In the genomic region with DNA sequence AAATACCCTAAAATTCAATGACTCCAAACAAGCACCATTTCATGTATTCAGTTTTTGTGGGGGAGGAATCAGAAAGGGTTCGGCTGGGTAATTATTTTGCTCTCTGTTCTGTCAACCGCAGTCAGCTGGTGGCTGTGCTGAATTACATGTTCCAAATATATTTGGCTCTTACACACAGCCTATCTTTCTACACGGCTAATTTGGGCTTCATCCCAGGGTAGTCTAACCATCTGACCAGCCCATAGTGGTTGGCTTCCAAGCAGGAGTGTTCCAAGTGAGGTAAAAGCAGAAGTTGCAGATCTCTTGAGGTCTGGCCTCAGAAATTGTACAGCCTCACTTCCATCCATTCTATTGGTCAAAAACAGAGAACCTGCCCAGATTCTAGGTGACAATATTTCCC, we compare ENCODE assay signal across 30 cellular contexts.
DNase-seq lines count a peak whose midpoint lies in the region; ATAC-seq and TF ChIP-seq lines count a peak whose summit lies in the region.
"Had no signal": no experiment of that assay in that cellular context is flagged by ENCODE, and none has a peak within 500 bp of the region (broad histone marks: within the 10 kb centered on the region; RNA-seq: fewer than 3 reads in every experiment).

No MANE protein-coding gene starts in this region.

- no peaks in the 10 kb centered on the region for H3K4me1 Mint-ChIP-seq in neural progenitor cell
- no peaks in the 10 kb centered on the region for H3K4me1 Mint-ChIP-seq in activated T-cell treated with anti-CD3 and anti-CD28 coated beads, Interleukin-2, amount 50 U/mL, for 24 hours (ENCODE audit: low read depth)
- H3K4me1 Mint-ChIP-seq: CD4-positive, CD25-positive, alpha-beta regulatory T cell had no signal

- peak; percentile 99 for ATAC-seq in Right ventricle myocardium superior (ENCODE audit: poor library complexity)
- no peak for ATAC-seq in HG02623 (IDR thresholded peaks at IDR 0.05; ENCODE audit: unreplicated experiment)
- ATAC-seq in HG03432 (IDR thresholded peaks at IDR 0.05; ENCODE audit: unreplicated experiment) = no peak
- ATAC-seq: activated naive CD4-positive, alpha-beta T cell treated with anti-CD3 and anti-CD28 coated beads, Interleukin-2, amount 50 U/mL, for 72 hours; left lung had no signal

- peak; percentile 40 for DNase-seq in Right ventricle myocardium superior
- DNase-seq in right atrium auricular region (ENCODE audit: low spot score) = no peak
- peak; percentile 16 for DNase-seq in globus pallidus (ENCODE audit: low spot score)
- no peak for DNase-seq in neural progenitor cell (ENCODE audit: low spot score)
- DNase-seq in activated T-cell treated with anti-CD3 and anti-CD28 coated beads, Interleukin-2, amount 50 U/mL, for 24 hours = no peak
- no peak for DNase-seq in T-helper 1 cell
- DNase-seq: activated CD4-positive, alpha-beta T cell treated with anti-CD3 and anti-CD28 coated beads for 48 hours; activated CD8-positive, alpha-beta memory T cell treated with anti-CD3 and anti-CD28 coated beads for 24 hours; activated T-cell treated with anti-CD3 and anti-CD28 coated beads for 4 hours; CD4-positive, CD25-positive, alpha-beta regulatory T cell; colonic mucosa; effector CD4-positive, alpha-beta T cell; KBM-7; left lung; MG63; NCI-H1105; NCI-H2029 treated with DMSO at 0.1 percent for 48 hours; Peyer's patch; stimulated activated CD4-positive, alpha-beta T cell treated with anti-CD3 and anti-CD28 coated beads, Interleukin-15, amount 100 ng/mL, for 24 hours; stimulated activated CD4-positive, alpha-beta T cell treated with anti-CD3 and anti-CD28 coated beads, Interleukin-4, amount 100 ng/mL, for 4 hours; T1000; WERI-Rb-1 had no signal

- no peak overlapping the region for H3K27ac ChIP-seq in right atrium auricular region
- no peak overlapping the region for H3K27ac ChIP-seq in neural progenitor cell
- H3K27ac ChIP-seq: breast epithelium, colonic mucosa, left lung, neutrophil, Peyer's patch, prostate gland, SJSA1, WERI-Rb-1 had no signal

- H3K79me2 ChIP-seq in neural progenitor cell (ENCODE audit: low read depth) = no peaks in the 10 kb centered on the region

- H3K4me1 ChIP-seq in right atrium auricular region (no peaks in the 10 kb centered on the region), neural progenitor cell (no peaks in the 10 kb centered on the region)
- H3K4me1 ChIP-seq: breast epithelium, colonic mucosa, left lung, Peyer's patch, prostate gland, SJSA1 had no signal

- no peak overlapping the region for H3K4me3 ChIP-seq in right atrium auricular region
- no peak overlapping the region for H3K4me3 ChIP-seq in neural progenitor cell
- H3K4me3 ChIP-seq: breast epithelium, colonic mucosa, left lung, MG63, Peyer's patch, prostate gland, SJSA1 had no signal

- H3K27ac Mint-ChIP-seq in neural progenitor cell = no peak overlapping the region
- H3K27ac Mint-ChIP-seq in activated T-cell treated with anti-CD3 and anti-CD28 coated beads, Interleukin-2, amount 50 U/mL, for 24 hours = no peak overlapping the region
- H3K27ac Mint-ChIP-seq: activated naive CD4-positive, alpha-beta T cell treated with anti-CD3 and anti-CD28 coated beads, Interleukin-2, amount 50 U/mL, for 72 hours; CD4-positive, CD25-positive, alpha-beta regulatory T cell; type B pancreatic cell had no signal

- H3K36me3 ChIP-seq in right atrium auricular region (no peaks in the 10 kb centered on the region), neural progenitor cell (no peaks in the 10 kb centered on the region)
- H3K36me3 ChIP-seq: breast epithelium, colonic mucosa, left lung, MG63, neutrophil, Peyer's patch, prostate gland, SJSA1, WERI-Rb-1 had no signal

- no peaks in the 10 kb centered on the region for H3F3A ChIP-seq in neural progenitor cell (ENCODE audit: low read depth)

- H3K27me3 ChIP-seq in right atrium auricular region (no peaks in the 10 kb centered on the region), neural progenitor cell (no peaks in the 10 kb centered on the region)
- H3K27me3 ChIP-seq: breast epithelium, colonic mucosa, left lung, MG63, neutrophil, Peyer's patch, SJSA1 had no signal

- H3K9me3 Mint-ChIP-seq in neural progenitor cell = no peaks in the 10 kb centered on the region
- H3K9me3 Mint-ChIP-seq in activated T-cell treated with anti-CD3 and anti-CD28 coated beads, Interleukin-2, amount 50 U/mL, for 24 hours = no peaks in the 10 kb centered on the region
- H3K9me3 Mint-ChIP-seq: type B pancreatic cell had no signal

- H3K9ac ChIP-seq in neural progenitor cell = no peak overlapping the region

- H3K4me3 Mint-ChIP-seq in neural progenitor cell = no peak overlapping the region
- no peak overlapping the region for H3K4me3 Mint-ChIP-seq in activated T-cell treated with anti-CD3 and anti-CD28 coated beads, Interleukin-2, amount 50 U/mL, for 24 hours
- H3K4me3 Mint-ChIP-seq: CD4-positive, CD25-positive, alpha-beta regulatory T cell; type B pancreatic cell had no signal

- no peaks in the 10 kb centered on the region for H3K36me3 Mint-ChIP-seq in neural progenitor cell
- H3K36me3 Mint-ChIP-seq in activated T-cell treated with anti-CD3 and anti-CD28 coated beads, Interleukin-2, amount 50 U/mL, for 24 hours (ENCODE audit: low read depth) = no peaks in the 10 kb centered on the region
- H3K36me3 Mint-ChIP-seq: activated naive CD4-positive, alpha-beta T cell treated with anti-CD3 and anti-CD28 coated beads, Interleukin-2, amount 50 U/mL, for 72 hours; CD4-positive, CD25-positive, alpha-beta regulatory T cell; type B pancreatic cell had no signal

- peak overlapping the region; percentile 51 for H2AFZ ChIP-seq in neural progenitor cell (replicated peaks)

- H4K20me1 ChIP-seq in neural progenitor cell (ENCODE audit: low read depth) = no peaks in the 10 kb centered on the region

- H3K4me2 ChIP-seq in neural progenitor cell = no peak overlapping the region

- intact Hi-C loops in Right ventricle myocardium superior (cut with DNase I) = no loop called here

- no peak for TF ChIP-seq CTCF in right atrium auricular region (IDR thresholded peaks at IDR 0.05)
- TF ChIP-seq CTCF in neural progenitor cell (IDR thresholded peaks at IDR 0.05) = no peak

- no peaks in the 10 kb centered on the region for H3K27me3 Mint-ChIP-seq in neural progenitor cell (ENCODE audit: insufficient read depth, low read depth)
- no peaks in the 10 kb centered on the region for H3K27me3 Mint-ChIP-seq in activated T-cell treated with anti-CD3 and anti-CD28 coated beads, Interleukin-2, amount 50 U/mL, for 24 hours
- H3K27me3 Mint-ChIP-seq: CD4-positive, CD25-positive, alpha-beta regulatory T cell; type B pancreatic cell had no signal

- H3K9me3 ChIP-seq in right atrium auricular region (no peaks in the 10 kb centered on the region), neural progenitor cell (ENCODE audit: low read depth) (no peaks in the 10 kb centered on the region)
- H3K9me3 ChIP-seq: breast epithelium, colonic mucosa, MG63, neutrophil, Peyer's patch, prostate gland had no signal

Comparison
In these comparisons a context has a peak if more than half of its experiments do, and no peak if none do; other contexts are left out.
1. DNase-seq: peak in Right ventricle myocardium superior (single experiment) and globus pallidus (single experiment); none in right atrium auricular region (single experiment), neural progenitor cell (single experiment), activated T-cell treated with anti-CD3 and anti-CD28 coated beads, Interleukin-2, amount 50 U/mL, for 24 hours (single experiment) and T-helper 1 cell (0 of 5).